Comparison of ENCODE assay signal across 1 cellular context in genomic region chr20:46689082-46689753, GRCh38.
TF ChIP-seq lines count a peak whose summit lies in the region.

TSS of gene TP53RK (minus strand) at chr20:46689444. CDS start at chr20:46689414, 30 bp downstream.

TF ChIP-seq in HepG2, 621 proteins besides CTCF, POLR2A, EP300 and RAD21 (continued from another document and continues in another):
- peak; percentile 97; the same call in 1 of the 2 replicates for TF ChIP-seq SRY (CRISPR knock-in tag; IDR thresholded peaks at IDR 0.05)
- peak; percentile 58; the same call in 1 of the 2 replicates for TF ChIP-seq GMEB1 (CRISPR knock-in tag; IDR thresholded peaks at IDR 0.05; ENCODE audit: borderline replicate concordance)
- no peak for TF ChIP-seq HHEX (CRISPR knock-in tag; IDR thresholded peaks at IDR 0.05)
- no peak; the same call in none of the 2 replicates for TF ChIP-seq FOXP4 (CRISPR knock-in tag; IDR thresholded peaks at IDR 0.05)
- TF ChIP-seq ATF7 (IDR thresholded peaks at IDR 0.05), result no peak
- TF ChIP-seq ATF7 (CRISPR knock-in tag; IDR thresholded peaks at IDR 0.05), result no peak; the same call in 1 of the 2 replicates
- TF ChIP-seq PPARG (CRISPR knock-in tag; conservative IDR thresholded peaks at IDR 0.05), result no peak; the same call in 1 of the 2 replicates
- peak; percentile 93; the same call in 1 of the 2 replicates for TF ChIP-seq ZNF784 (CRISPR knock-in tag; IDR thresholded peaks at IDR 0.05; ENCODE audit: borderline replicate concordance)
- TF ChIP-seq ZNF713 (CRISPR knock-in tag; IDR thresholded peaks at IDR 0.05), result peak; percentile 47; the same call in 1 of the 2 replicates
- no peak for TF ChIP-seq TBP (CRISPR knock-in tag; IDR thresholded peaks at IDR 0.05)
- peak; percentile 28; the same call in 1 of the 2 replicates for TF ChIP-seq HMG20B (CRISPR knock-in tag; conservative IDR thresholded peaks at IDR 0.05)
- peak; percentile 52; the same call in 1 of the 2 replicates for TF ChIP-seq MZF1 (CRISPR knock-in tag; IDR thresholded peaks at IDR 0.05; ENCODE audit: borderline replicate concordance)
- TF ChIP-seq MYPOP (CRISPR knock-in tag; IDR thresholded peaks at IDR 0.05), result 0 out of 2 replicates have a peak, but pooled peaks have one; percentile 65
- peak; percentile 96; the same call in 1 of the 2 replicates for TF ChIP-seq MTF2 (CRISPR knock-in tag; IDR thresholded peaks at IDR 0.05; ENCODE audit: borderline replicate concordance)
- TF ChIP-seq HOXA9 (CRISPR knock-in tag; IDR thresholded peaks at IDR 0.05; ENCODE audit: borderline replicate concordance), result peak; percentile 82; the same call in 1 of the 2 replicates
- peak; percentile 94; the same call in 1 of the 2 replicates for TF ChIP-seq HES4 (CRISPR knock-in tag; IDR thresholded peaks at IDR 0.05; ENCODE audit: borderline replicate concordance)
- TF ChIP-seq ASH2L (IDR thresholded peaks at IDR 0.05; ENCODE audit: insufficient read length, low read depth, low read length), result peak; percentile 94
- TF ChIP-seq GABPA (IDR thresholded peaks at IDR 0.05; ENCODE audit: low read depth, low read length), result peak; percentile 43; the same call in 1 of the 2 replicates
- TF ChIP-seq GABPA (CRISPR knock-in tag; IDR thresholded peaks at IDR 0.05; ENCODE audit: low read depth), result peak; percentile 85
- TF ChIP-seq TRIM22 (IDR thresholded peaks at IDR 0.05), result no peak
- TF ChIP-seq DR1 (CRISPR knock-in tag; IDR thresholded peaks at IDR 0.05), result peak; percentile 41; the same call in 1 of the 2 replicates
- no peak for TF ChIP-seq BCLAF1 (IDR thresholded peaks at IDR 0.05)
- TF ChIP-seq TFE3 (CRISPR knock-in tag; IDR thresholded peaks at IDR 0.05), result no peak
- peak; percentile 95 for TF ChIP-seq ZNF337 (CRISPR knock-in tag; IDR thresholded peaks at IDR 0.05; ENCODE audit: borderline replicate concordance, low read depth)
- TF ChIP-seq ZSCAN12 (CRISPR knock-in tag; IDR thresholded peaks at IDR 0.05), result peak; percentile 85; the same call in 1 of the 2 replicates
- TF ChIP-seq ATF5 (CRISPR knock-in tag; IDR thresholded peaks at IDR 0.05; ENCODE audit: low read depth), result peak; percentile 24; the same call in 1 of the 2 replicates
- TF ChIP-seq ZNF205 (CRISPR knock-in tag; IDR thresholded peaks at IDR 0.05), result 0 out of 2 replicates have a peak, but pooled peaks have one; percentile 26
- no peak for TF ChIP-seq HNF1A (IDR thresholded peaks at IDR 0.05; ENCODE audit: low read depth)
- peak; percentile 67 for TF ChIP-seq HNF1A (CRISPR knock-in tag; IDR thresholded peaks at IDR 0.05; ENCODE audit: borderline replicate concordance)
- peak; percentile 92; the same call in 1 of the 2 replicates for TF ChIP-seq ARID2 (CRISPR knock-in tag; IDR thresholded peaks at IDR 0.05; ENCODE audit: borderline replicate concordance)
- TF ChIP-seq SALL2 (CRISPR knock-in tag; IDR thresholded peaks at IDR 0.05), result peak; percentile 91
- TF ChIP-seq SAP130 (CRISPR knock-in tag; IDR thresholded peaks at IDR 0.05; ENCODE audit: low read depth), result peak; percentile 92
- TF ChIP-seq ZNF234 (CRISPR knock-in tag; conservative IDR thresholded peaks at IDR 0.05), result peak; percentile 97; the same call in 1 of the 2 replicates
- no peak for TF ChIP-seq ZNF557 (CRISPR knock-in tag; IDR thresholded peaks at IDR 0.05)
- TF ChIP-seq RFX3 (CRISPR knock-in tag; IDR thresholded peaks at IDR 0.05), result no peak
- TF ChIP-seq ZKSCAN5 (CRISPR knock-in tag; IDR thresholded peaks at IDR 0.05), result no peak
- peak; percentile 90; the same call in 1 of the 2 replicates for TF ChIP-seq ZBTB4 (CRISPR knock-in tag; IDR thresholded peaks at IDR 0.05; ENCODE audit: borderline replicate concordance)
- TF ChIP-seq KDM1A (CRISPR knock-in tag; IDR thresholded peaks at IDR 0.05), result peak; percentile 25; the same call in 1 of the 2 replicates
